ENCODE assay signal across 9 cellular contexts in the genomic region with DNA sequence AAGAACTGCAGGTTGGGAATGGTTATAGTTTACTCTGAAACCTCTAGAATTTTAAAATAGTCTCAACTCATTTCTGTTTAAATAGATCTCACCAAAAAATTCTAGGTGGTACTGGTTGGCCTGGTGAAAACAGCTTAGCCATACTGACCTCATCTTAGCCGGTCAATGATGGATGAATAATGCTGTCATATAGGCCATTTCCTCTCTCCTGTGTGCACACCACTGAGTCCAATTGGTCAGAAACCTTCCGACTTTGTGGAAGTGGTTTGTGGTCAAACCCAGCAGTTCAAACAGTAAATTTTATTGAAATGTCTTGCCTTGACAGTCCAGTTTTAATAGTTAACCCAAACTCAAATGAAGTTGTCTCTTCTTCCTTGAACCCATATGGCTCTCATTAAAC.
DNase-seq lines count a peak whose midpoint lies in the region; ATAC-seq and TF ChIP-seq lines count a peak whose summit lies in the region.
"Had no signal": no experiment of that assay in that cellular context is flagged by ENCODE, and none has a peak within 500 bp of the region (broad histone marks: within the 10 kb centered on the region; RNA-seq: fewer than 3 reads in every experiment).

No MANE protein-coding gene starts in this region.

- H3K36me3 Mint-ChIP-seq in T-cell: peaks cover 38% of the 10 kb centered on the region
- peaks cover 8% of the 10 kb centered on the region for H3K36me3 Mint-ChIP-seq in nephron progenitor cell (ENCODE audit: low read depth)

- POLR2A ChIA-PET in PC-3 (lab: Charles Lee; ENCODE audit: unreplicated experiment) (interaction anchor here (0.5 kb wide), 1 partner anchor 408 kb away, joined by 3 read pairs; no protein-coding TSS in a partner anchor), T-cell (lab: Charles Lee) (no interaction called here)

- H2AFZ ChIP-seq in PC-3 (ENCODE audit: low read length): no peak overlapping the region

- H3K4me3 Mint-ChIP-seq in T-cell (no peak overlapping the region), nephron progenitor cell (no peak overlapping the region)

- H4K20me1 ChIP-seq in PC-3 (ENCODE audit: low read length): no peaks in the 10 kb centered on the region

- WGBS in ovary, 3 donors: 92 to 95% (median 94%) methylated on average over 2 of the region's 2 CpGs

- CTCF ChIA-PET in PC-3 (lab: Charles Lee) (no interaction called here), T-cell (lab: Charles Lee) (no interaction called here)

- no peaks in the 10 kb centered on the region for H3K9me3 ChIP-seq in PC-3 (ENCODE audit: low read length)
- no peaks in the 10 kb centered on the region for H3K9me3 ChIP-seq in ovary

- ATAC-seq in GM19452 (IDR thresholded peaks at IDR 0.05; ENCODE audit: unreplicated experiment) (peak; percentile 97), HG03095 (IDR thresholded peaks at IDR 0.05; ENCODE audit: unreplicated experiment) (peak; percentile 84), PC-3 (peak; percentile 77), T-cell (replicated peaks in 1 of 4) (no peak)

- H3K27me3 ChIP-seq in PC-3 (ENCODE audit: low read length): no peaks in the 10 kb centered on the region
- H3K27me3 ChIP-seq in ovary: no peaks in the 10 kb centered on the region

- H3K27ac ChIP-seq in PC-3 (ENCODE audit: low read length) (peak overlapping the region; percentile 27), ovary (no peak overlapping the region)

- in situ Hi-C loops in G401 (cut with HindIII; ENCODE audit: low sequenced_read_pairs): no loop called here

- TF ChIP-seq EP300 in ovary (IDR thresholded peaks at IDR 0.05): no peak

- H3K4me1 ChIP-seq in PC-3 (ENCODE audit: insufficient read depth, low read length) (peaks cover 11% of the 10 kb centered on the region), ovary (ENCODE audit: insufficient read depth) (no peaks in the 10 kb centered on the region)

- no peaks in the 10 kb centered on the region for H3K79me2 ChIP-seq in PC-3 (ENCODE audit: low read length)

- peak; percentile 32 for DNase-seq in AG10803 (ENCODE audit: low read depth)
- DNase-seq in PC-3: peak; percentile 80
- no peak for DNase-seq in G401 (ENCODE audit: low spot score)
- no peak for DNase-seq in T-cell
- no peak for DNase-seq in nephron progenitor cell
- DNase-seq in ovary: no peak
- DNase-seq: RPMI8226 had no signal

- no peaks in the 10 kb centered on the region for H3K27me3 Mint-ChIP-seq in T-cell
- no peaks in the 10 kb centered on the region for H3K27me3 Mint-ChIP-seq in nephron progenitor cell (ENCODE audit: low read depth, poor library complexity)

- H3K4me3 ChIP-seq in AG10803 (ENCODE audit: low read length) (no peak overlapping the region), PC-3 (ENCODE audit: low read length) (no peak overlapping the region), ovary (no peak overlapping the region)

- no peak for TF ChIP-seq POLR2A in ovary (IDR thresholded peaks at IDR 0.05)

- peaks cover 3% of the 10 kb centered on the region for H3F3A ChIP-seq in PC-3 (ENCODE audit: low read length, unreplicated experiment)

- H3K36me3 ChIP-seq in PC-3 (ENCODE audit: low read depth, low read length) (no peaks in the 10 kb centered on the region), ovary (no peaks in the 10 kb centered on the region)

- H3K9me3 Mint-ChIP-seq in T-cell: no peaks in the 10 kb centered on the region
- H3K9me3 Mint-ChIP-seq in nephron progenitor cell: no peaks in the 10 kb centered on the region

- TF ChIP-seq CTCF in AG10803 (conservative IDR thresholded peaks at IDR 0.05; ENCODE audit: low read length) (no peak), PC-3 (conservative IDR thresholded peaks at IDR 0.05; ENCODE audit: low read depth, low read length) (no peak), nephron progenitor cell (IDR thresholded peaks at IDR 0.05) (no peak), ovary (IDR thresholded peaks at IDR 0.05) (no peak)

- no peaks in the 10 kb centered on the region for H3K9me2 ChIP-seq in PC-3 (replicated peaks; ENCODE audit: low read length)

- intact Hi-C loops in PC-3 (cut with micrococcal nuclease): no loop called here
- intact Hi-C loops in ovary (cut with DNase I): no loop called here

- H3K4me2 ChIP-seq in PC-3 (ENCODE audit: low read length): peak overlapping the region; percentile 30

- H3K27ac Mint-ChIP-seq in T-cell (no peak overlapping the region), nephron progenitor cell (no peak overlapping the region)

- no peak overlapping the region for H3K9ac ChIP-seq in PC-3 (ENCODE audit: low read length)

- no TSS peak for BruUV-seq in PC-3 (replicated peaks; lab: Mats Ljungman, UMichigan)

- H3K4me1 Mint-ChIP-seq in T-cell (peaks cover 0 to 3% (median 3%) of the 10 kb centered on the region in 3 donors), nephron progenitor cell (no peaks in the 10 kb centered on the region)

Comparison
In these comparisons a context has a peak if more than half of its experiments do, and no peak if none do; other contexts are left out.
1. DNase-seq: peak in AG10803 (single experiment) and PC-3 (single experiment); none in G401 (single experiment), T-cell (0 of 34), nephron progenitor cell (single experiment) and ovary (0 of 5).
2. ATAC-seq: peak in GM19452 (single experiment), HG03095 (single experiment) and PC-3 (single experiment); none in T-cell (0 of 4).